ENCODE assay signal across 8 cellular contexts in genomic region chr2:105455488-105455991, GRCh38. TPM values are rescaled to one million over a fixed set of nuclear protein-coding genes. Genes with fewer than 3 reads are reported as not detected.
DNase-seq lines count a peak whose midpoint lies in the region; ATAC-seq and FAIRE-seq lines count a peak whose summit lies in the region.

No MANE protein-coding gene starts in this region.

- FAIRE-seq in HTR-8/SVneo (lab: Jason Lieb, UNC) = peak; percentile 86

- DNase-seq in A172 (ENCODE audit: low spot score) = peak; percentile 96
- peak; percentile 84 for DNase-seq in HTR-8/SVneo (ENCODE audit: insufficient read length, low spot score)
- DNase-seq in SW480 (ENCODE audit: low spot score) = peak; percentile 99
- DNase-seq in islet precursor cell = peak; percentile 80
- DNase-seq in germinal center (ENCODE audit: low spot score) = no peak
- no peak for DNase-seq in activated gamma-delta T cell treated with Interleukin-2 at 50 U/mL for 16 hours
- no peak for DNase-seq in Right ventricle myocardium inferior (ENCODE audit: missing footprints)

- intact Hi-C loops in Right ventricle myocardium inferior (cut with DNase I) = no loop called here

- ATAC-seq in HG03439 (IDR thresholded peaks at IDR 0.05; ENCODE audit: unreplicated experiment) (no peak), Right ventricle myocardium inferior (no peak)

RNA-seq across cellular contexts. Expression of gene FHL2, which starts 56.7 kb away (rescaled TPM):
- total RNA-seq in A172 (2014; rRNA removed; shearing (Covaris generic)) = 45.7 and 67.9 TPM in 2 replicates
- total RNA-seq in Right ventricle myocardium inferior = 1,619 TPM

Comparison
In these comparisons a context has a peak if more than half of its experiments do, and no peak if none do; other contexts are left out.
1. DNase-seq: peak in A172 (single experiment), HTR-8/SVneo (single experiment), SW480 (single experiment) and islet precursor cell (single experiment); none in germinal center (single experiment), activated gamma-delta T cell treated with Interleukin-2 at 50 U/mL for 16 hours (single experiment) and Right ventricle myocardium inferior (single experiment).
2. RNA of gene FHL2, which starts 56.7 kb away (total RNA-seq): 1,619 TPM in Right ventricle myocardium inferior (single experiment); 45.7 to 67.9 TPM in A172; every median in the first group is over 10 times any median in the second.